In genomic region chr5:139468421-139468931, GRCh38 we compare ENCODE assay signal across 10 cellular contexts. TPM values are rescaled to one million over a fixed set of nuclear protein-coding genes. Genes with fewer than 3 reads are reported as not detected.
DNase-seq lines count a peak whose midpoint lies in the region; ATAC-seq and TF ChIP-seq lines count a peak whose summit lies in the region.
"Had no signal": no experiment of that assay in that cellular context is flagged by ENCODE, and none has a peak within 500 bp of the region (broad histone marks: within the 10 kb centered on the region; RNA-seq: fewer than 3 reads in every experiment).

No MANE protein-coding gene starts in this region.

- no peak overlapping the region for H3K4me3 Mint-ChIP-seq in nephron progenitor cell

- H3K4me1 Mint-ChIP-seq in nephron progenitor cell: peaks cover 39% of the 10 kb centered on the region

- DNase-seq in EH (ENCODE audit: low read depth) (peak; percentile 47), nephron progenitor cell (no peak), COLO829 (ENCODE audit: low spot score) (no peak), NCI-H1436 treated with DMSO at 0.1 percent for 48 hours (lab: John Stamatoyannopoulos, UW) (no peak)
- no peak for DNase-seq in activated naive CD4-positive, alpha-beta T cell treated with anti-CD3 and anti-CD28 coated beads, Interleukin-2, amount 50 U/mL, for 72 hours (ENCODE audit: low spot score in 2 of 2)
- DNase-seq: NCI-H446, testis had no signal

- peak; percentile 42 to 68 for ATAC-seq in activated naive CD4-positive, alpha-beta T cell treated with anti-CD3 and anti-CD28 coated beads, Interleukin-2, amount 50 U/mL, for 72 hours
- no peak for ATAC-seq in HG03571 (IDR thresholded peaks at IDR 0.05; ENCODE audit: unreplicated experiment)
- no peak for ATAC-seq in GM19351 (IDR thresholded peaks at IDR 0.05; ENCODE audit: unreplicated experiment)

- no peaks in the 10 kb centered on the region for H4K20me1 ChIP-seq in Loucy (ENCODE audit: insufficient read depth, low read length, poor library complexity, severe bottlenecking)

- no peak overlapping the region for H3K4me3 ChIP-seq in Loucy (ENCODE audit: low read length, poor library complexity, severe bottlenecking)
- H3K4me3 ChIP-seq: testis had no signal

- H3K9me3 ChIP-seq in Loucy (ENCODE audit: insufficient read depth, low read depth, low read length): no peaks in the 10 kb centered on the region
- H3K9me3 ChIP-seq: testis had no signal

- H3K27me3 Mint-ChIP-seq in nephron progenitor cell (ENCODE audit: low read depth, poor library complexity): no peaks in the 10 kb centered on the region

- no peak overlapping the region for H3K4me2 ChIP-seq in Loucy (ENCODE audit: low read depth, low read length, poor library complexity, severe bottlenecking)

- no peaks in the 10 kb centered on the region for H3F3A ChIP-seq in Loucy (ENCODE audit: low read depth)

- H3K79me2 ChIP-seq in Loucy (ENCODE audit: insufficient read depth, low read length): peaks cover 26% of the 10 kb centered on the region

- peak overlapping the region; percentile 2; the same call in 1 of the 2 replicates for H2AFZ ChIP-seq in Loucy (ENCODE audit: low read length)

- no peaks in the 10 kb centered on the region for H3K27me3 ChIP-seq in Loucy (ENCODE audit: insufficient read depth, low read length, poor library complexity, severe bottlenecking)
- H3K27me3 ChIP-seq: testis had no signal

- no peaks in the 10 kb centered on the region for H3K36me3 Mint-ChIP-seq in activated naive CD4-positive, alpha-beta T cell treated with anti-CD3 and anti-CD28 coated beads, Interleukin-2, amount 50 U/mL, for 72 hours
- no peaks in the 10 kb centered on the region for H3K36me3 Mint-ChIP-seq in nephron progenitor cell (ENCODE audit: low read depth)

- no peaks in the 10 kb centered on the region for H3K9me2 ChIP-seq in Loucy (replicated peaks; ENCODE audit: low read depth, low read length)

- peak; percentile 46 for TF ChIP-seq CTCF in Loucy (conservative IDR thresholded peaks at IDR 0.05; ENCODE audit: low read length)
- no peak for TF ChIP-seq CTCF in nephron progenitor cell (IDR thresholded peaks at IDR 0.05)

- no peaks in the 10 kb centered on the region for H3K9me3 Mint-ChIP-seq in activated naive CD4-positive, alpha-beta T cell treated with anti-CD3 and anti-CD28 coated beads, Interleukin-2, amount 50 U/mL, for 72 hours
- H3K9me3 Mint-ChIP-seq in nephron progenitor cell: no peaks in the 10 kb centered on the region

- no peak overlapping the region for H3K9ac ChIP-seq in Loucy (ENCODE audit: low read depth, low read length, poor library complexity, severe bottlenecking)

- H3K27ac Mint-ChIP-seq in activated naive CD4-positive, alpha-beta T cell treated with anti-CD3 and anti-CD28 coated beads, Interleukin-2, amount 50 U/mL, for 72 hours: peak overlapping the region; percentile 6 to 65
- H3K27ac Mint-ChIP-seq in nephron progenitor cell: peak overlapping the region; percentile 90

- H3K4me1 ChIP-seq in Loucy (ENCODE audit: insufficient read depth, low read length, poor library complexity, severe bottlenecking): peaks cover 42% of the 10 kb centered on the region
- H3K4me1 ChIP-seq: testis had no signal

- H3K36me3 ChIP-seq in Loucy (ENCODE audit: insufficient read depth, low read length): no peaks in the 10 kb centered on the region

RNA-seq across cellular contexts. Expression of gene SMIM33, which starts 2.3 kb away (rescaled TPM):
- under 1 TPM; 0.11 to 0.53 TPM for total RNA-seq in activated naive CD4-positive, alpha-beta T cell treated with anti-CD3 and anti-CD28 coated beads, Interleukin-2, amount 50 U/mL, for 72 hours

RNA-seq across cellular contexts. Expression of gene ECSCR, which starts 5.9 kb away (rescaled TPM):
- 1 to 10 TPM in 1 of 2 donors, not detected in 1; 1.9 TPM for total RNA-seq in activated naive CD4-positive, alpha-beta T cell treated with anti-CD3 and anti-CD28 coated beads, Interleukin-2, amount 50 U/mL, for 72 hours

RNA-seq across cellular contexts. Expression of gene STING1, which starts 14.1 kb away (rescaled TPM):
- total RNA-seq in activated naive CD4-positive, alpha-beta T cell treated with anti-CD3 and anti-CD28 coated beads, Interleukin-2, amount 50 U/mL, for 72 hours: 100 to 1,000 TPM; 128 to 254 TPM

RNA-seq across cellular contexts. Expression of gene DNAJC18, which starts 29.2 kb away (rescaled TPM):
- 10 to 100 TPM; 13.5 to 47.3 TPM for total RNA-seq in activated naive CD4-positive, alpha-beta T cell treated with anti-CD3 and anti-CD28 coated beads, Interleukin-2, amount 50 U/mL, for 72 hours

Comparison
In these comparisons a context has a peak if more than half of its experiments do, and no peak if none do; other contexts are left out.
1. ATAC-seq: peak in activated naive CD4-positive, alpha-beta T cell treated with anti-CD3 and anti-CD28 coated beads, Interleukin-2, amount 50 U/mL, for 72 hours (2 of 2); none in HG03571 (single experiment) and GM19351 (single experiment).